8 cellular contexts compared by ENCODE assay signal in genomic region chr5:150448960-150449490, GRCh38. TPM values are rescaled to one million over a fixed set of nuclear protein-coding genes. Genes with fewer than 3 reads are reported as not detected.
A peak's percentile ranks its signal among the peaks of the same experiment; 100 is the strongest.
DNase-seq lines count a peak whose midpoint lies in the region; ATAC-seq and TF ChIP-seq lines count a peak whose summit lies in the region.

No MANE protein-coding gene starts in this region.

- CTCF ChIA-PET in activated CD8-positive, alpha-beta T cell treated with anti-CD3 and anti-CD28 coated beads, Interleukin-2, amount 10 ng/mL, durations not matched to agents 7 days and 5 days (lab: Charles Lee), result interaction anchor here (0.7 to 2.6 kb wide), 9 partner anchors 8 to 677 kb away, joined by 3 to 19 read pairs (median 5); partner anchors contain the start of gene CD74

- no peaks in the 10 kb centered on the region for H3K27me3 Mint-ChIP-seq in activated CD8-positive, alpha-beta T cell treated with anti-CD3 and anti-CD28 coated beads, Interleukin-2, amount 10 ng/mL, durations not matched to agents 7 days and 5 days (ENCODE audit: low read depth)

- peak overlapping the region; percentile 99 for H3K27ac Mint-ChIP-seq in activated CD8-positive, alpha-beta T cell treated with anti-CD3 and anti-CD28 coated beads, Interleukin-2, amount 10 ng/mL, durations not matched to agents 7 days and 5 days

- peak overlapping the region; percentile 84 for H3K4me3 ChIP-seq in left ventricle myocardium inferior
- H3K4me3 ChIP-seq in skeletal muscle satellite cell (ENCODE audit: low read length), result peak overlapping the region; percentile 87

- peaks cover 49% of the 10 kb centered on the region for H3K36me3 Mint-ChIP-seq in activated CD8-positive, alpha-beta T cell treated with anti-CD3 and anti-CD28 coated beads, Interleukin-2, amount 10 ng/mL, durations not matched to agents 7 days and 5 days (ENCODE audit: low read depth)

- POLR2A ChIA-PET in activated CD8-positive, alpha-beta T cell treated with anti-CD3 and anti-CD28 coated beads, Interleukin-2, amount 10 ng/mL, durations not matched to agents 7 days and 5 days (lab: Charles Lee), result interaction anchor here (0.7 to 2.9 kb wide), 12 partner anchors 9 to 251 kb away, joined by 3 to 36 read pairs (median 5); partner anchors contain the start of genes CD74 and RBM22

- peaks cover 40% of the 10 kb centered on the region for H3K36me3 ChIP-seq in left ventricle myocardium inferior
- H3K36me3 ChIP-seq in skeletal muscle satellite cell (ENCODE audit: insufficient read depth, low read length), result peaks cover 53% of the 10 kb centered on the region

- no peaks in the 10 kb centered on the region for H3K9me3 Mint-ChIP-seq in activated CD8-positive, alpha-beta T cell treated with anti-CD3 and anti-CD28 coated beads, Interleukin-2, amount 10 ng/mL, durations not matched to agents 7 days and 5 days (ENCODE audit: insufficient read depth)

- peak overlapping the region; percentile 91 for H3K4me2 ChIP-seq in skeletal muscle satellite cell (ENCODE audit: low read length)

- TF ChIP-seq CTCF in left ventricle myocardium inferior (IDR thresholded peaks at IDR 0.05; ENCODE audit: borderline replicate concordance), result no peak

- H3K27me3 ChIP-seq in left ventricle myocardium inferior (ENCODE audit: low read depth) (no peaks in the 10 kb centered on the region), skeletal muscle satellite cell (ENCODE audit: control insufficient read depth, insufficient read depth, low read length) (no peaks in the 10 kb centered on the region)

- H3K27ac ChIP-seq in left ventricle myocardium inferior (replicated peaks), result peak overlapping the region; percentile 95

- H3K4me1 ChIP-seq in left ventricle myocardium inferior (peaks cover 29% of the 10 kb centered on the region), skeletal muscle satellite cell (ENCODE audit: control insufficient read depth, insufficient read depth, low read length) (peaks cover 21% of the 10 kb centered on the region)

- H3K4me1 Mint-ChIP-seq in activated CD8-positive, alpha-beta T cell treated with anti-CD3 and anti-CD28 coated beads, Interleukin-2, amount 10 ng/mL, durations not matched to agents 7 days and 5 days (ENCODE audit: low read depth), result peaks cover 35% of the 10 kb centered on the region

- peak; percentile 58 for DNase-seq in DMS53 (lab: John Stamatoyannopoulos, UW)
- no peak for DNase-seq in DMS53 treated with DMSO at 0.1 percent for 48 hours (lab: John Stamatoyannopoulos, UW; ENCODE audit: unreplicated experiment)
- peak; percentile 23 for DNase-seq in activated CD8-positive, alpha-beta T cell treated with anti-CD3 and anti-CD28 coated beads, Interleukin-2, amount 10 ng/mL, durations not matched to agents 7 days and 5 days
- DNase-seq in left ventricle myocardium inferior, result no peak
- no peak for DNase-seq in HPDE6-E6E7 (ENCODE audit: extremely low spot score)
- DNase-seq in stimulated activated naive CD4-positive, alpha-beta T cell treated with Interleukin-2 at 50 U/mL for 16 hours (lab: John Stamatoyannopoulos, UW), result no peak
- DNase-seq in D341Med (ENCODE audit: low spot score), result no peak

- intact Hi-C loops in left ventricle myocardium inferior (cut with micrococcal nuclease), result no loop called here

- peak; percentile 52 for ATAC-seq in activated CD8-positive, alpha-beta T cell treated with anti-CD3 and anti-CD28 coated beads, Interleukin-2, amount 10 ng/mL, durations not matched to agents 7 days and 5 days

- no peaks in the 10 kb centered on the region for H3K9me3 ChIP-seq in left ventricle myocardium inferior (replicated peaks)
- H3K9me3 ChIP-seq in skeletal muscle satellite cell (replicated peaks; ENCODE audit: low read length), result no peaks in the 10 kb centered on the region

- peak overlapping the region; percentile 91 for H3K4me3 Mint-ChIP-seq in activated CD8-positive, alpha-beta T cell treated with anti-CD3 and anti-CD28 coated beads, Interleukin-2, amount 10 ng/mL, durations not matched to agents 7 days and 5 days

- H3K9ac ChIP-seq in skeletal muscle satellite cell (ENCODE audit: low read depth, low read length), result peak overlapping the region; percentile 98

RNA-seq across cellular contexts. Expression of gene RPS14, which starts 0.5 kb away (rescaled TPM):
- total RNA-seq in activated CD8-positive, alpha-beta T cell treated with anti-CD3 and anti-CD28 coated beads, Interleukin-2, amount 10 ng/mL, durations not matched to agents 7 days and 5 days, result 1,000 to 10,000 TPM; 2,046 to 2,123 TPM
- total RNA-seq in left ventricle myocardium inferior, result 1,202 TPM
- total RNA-seq in skeletal muscle satellite cell (2012; rRNA removed), result 3,190 and 4,225 TPM in 2 replicates

RNA-seq across cellular contexts. Expression of gene CD74, which starts 36.3 kb away (rescaled TPM):
- 100 to 1,000 TPM; 395 to 407 TPM for total RNA-seq in activated CD8-positive, alpha-beta T cell treated with anti-CD3 and anti-CD28 coated beads, Interleukin-2, amount 10 ng/mL, durations not matched to agents 7 days and 5 days
- 251 TPM for total RNA-seq in left ventricle myocardium inferior
- 0.76 and 1.1 TPM in 2 replicates for total RNA-seq in skeletal muscle satellite cell (2012; rRNA removed)

RNA-seq across cellular contexts. Expression of gene NDST1, which starts 58.9 kb away (rescaled TPM):
- under 1 TPM; 0.63 TPM for total RNA-seq in activated CD8-positive, alpha-beta T cell treated with anti-CD3 and anti-CD28 coated beads, Interleukin-2, amount 10 ng/mL, durations not matched to agents 7 days and 5 days
- 58.9 TPM for total RNA-seq in left ventricle myocardium inferior
- total RNA-seq in skeletal muscle satellite cell (2012; rRNA removed), result 51.2 and 52.4 TPM in 2 replicates

Comparison
In these comparisons a context has a peak if more than half of its experiments do, and no peak if none do; other contexts are left out.
1. DNase-seq: peak in DMS53 (single experiment) and activated CD8-positive, alpha-beta T cell treated with anti-CD3 and anti-CD28 coated beads, Interleukin-2, amount 10 ng/mL, durations not matched to agents 7 days and 5 days (single experiment); none in DMS53 treated with DMSO at 0.1 percent for 48 hours (single experiment), left ventricle myocardium inferior (single experiment), HPDE6-E6E7 (single experiment), stimulated activated naive CD4-positive, alpha-beta T cell treated with Interleukin-2 at 50 U/mL for 16 hours (single experiment) and D341Med (single experiment).
2. RNA of gene NDST1, which starts 58.9 kb away (total RNA-seq): 58.9 TPM in left ventricle myocardium inferior (single experiment); 0.63 TPM in activated CD8-positive, alpha-beta T cell treated with anti-CD3 and anti-CD28 coated beads, Interleukin-2, amount 10 ng/mL, durations not matched to agents 7 days and 5 days; every median in the first group is over 10 times any median in the second.